Comparison of ENCODE assay signal across 1 cellular context in genomic region chr5:159403906-159404641, GRCh38.
A peak's percentile ranks its signal among the peaks of the same experiment; 100 is the strongest.
TF ChIP-seq lines count a peak whose summit lies in the region.

No MANE protein-coding gene starts in this region.

TF ChIP-seq in HEK293, 187 proteins besides CTCF, POLR2A, EP300 and RAD21 (continued from another document):
- TF ChIP-seq PBX3 (CRISPR knock-in tag; IDR thresholded peaks at IDR 0.05) (no peak), ZNF473 (tag by site-specific recombination; IDR thresholded peaks at IDR 0.05) (no peak), ZNF423 (tag by site-specific recombination; IDR thresholded peaks at IDR 0.05) (peak; percentile 77; the same call in 1 of the 2 replicates), ZNF416 (tag by site-specific recombination; IDR thresholded peaks at IDR 0.05) (no peak), ZNF560 (tag by site-specific recombination; IDR thresholded peaks at IDR 0.05; ENCODE audit: borderline replicate concordance) (no peak), ZNF24 (tag by site-specific recombination; IDR thresholded peaks at IDR 0.05) (no peak), ZNF510 (tag by site-specific recombination; IDR thresholded peaks at IDR 0.05; ENCODE audit: insufficient replicate concordance) (no peak), ZNF555 (tag by site-specific recombination; conservative IDR thresholded peaks at IDR 0.05) (no peak), ZNF501 (tag by site-specific recombination; IDR thresholded peaks at IDR 0.05) (peak; percentile 41; the same call in 1 of the 2 replicates), ZNF248 (tag by site-specific recombination; IDR thresholded peaks at IDR 0.05) (no peak), ZNF341 (tag by site-specific recombination; IDR thresholded peaks at IDR 0.05; ENCODE audit: low read depth) (no peak; the same call in 1 of the 2 replicates), ZNF2 (tag by site-specific recombination; IDR thresholded peaks at IDR 0.05) (no peak), ZSCAN23 (tag by site-specific recombination; IDR thresholded peaks at IDR 0.05) (peak; percentile 13; the same call in 1 of the 2 replicates), ZNF623 (tag by site-specific recombination; IDR thresholded peaks at IDR 0.05) (no peak), GLIS2 (tag by site-specific recombination; IDR thresholded peaks at IDR 0.05) (peak; percentile 63), ZNF768 (tag by site-specific recombination; IDR thresholded peaks at IDR 0.05) (no peak), ZNF133 (tag by site-specific recombination; IDR thresholded peaks at IDR 0.05) (no peak), ZNF529 (tag by site-specific recombination; IDR thresholded peaks at IDR 0.05; ENCODE audit: insufficient replicate concordance) (no peak), KLF8 (tag by site-specific recombination; IDR thresholded peaks at IDR 0.05) (no peak; the same call in 1 of the 2 replicates), ZNF19 (tag by site-specific recombination; IDR thresholded peaks at IDR 0.05; ENCODE audit: low read depth) (no peak), ZNF792 (tag by site-specific recombination; IDR thresholded peaks at IDR 0.05) (no peak), TRIM28 (IDR thresholded peaks at IDR 0.05; ENCODE audit: borderline replicate concordance, low read length) (0 out of 2 replicates have a peak, but pooled peaks have one; percentile 14), ZEB2 (tag by site-specific recombination; IDR thresholded peaks at IDR 0.05) (0 out of 2 replicates have a peak, but pooled peaks have one; percentile 17), HOXD13 (CRISPR knock-in tag; IDR thresholded peaks at IDR 0.05; ENCODE audit: borderline replicate concordance) (no peak), ZNF184 (tag by site-specific recombination; IDR thresholded peaks at IDR 0.05) (0 out of 2 replicates have a peak, but pooled peaks have one; percentile 40), KLF10 (tag by site-specific recombination; IDR thresholded peaks at IDR 0.05) (peak; percentile 25; the same call in 1 of the 2 replicates), ZNF600 (tag by site-specific recombination; IDR thresholded peaks at IDR 0.05) (no peak), ZNF621 (tag by site-specific recombination; IDR thresholded peaks at IDR 0.05) (no peak), GLIS1 (tag by site-specific recombination; IDR thresholded peaks at IDR 0.05) (peak; percentile 50; the same call in 1 of the 2 replicates), ZNF148 (tag by site-specific recombination; IDR thresholded peaks at IDR 0.05; ENCODE audit: borderline replicate concordance) (no peak), REPIN1 (tag by site-specific recombination; IDR thresholded peaks at IDR 0.05; ENCODE audit: low read depth) (0 out of 2 replicates have a peak, but pooled peaks have one; percentile 14), ZNF214 (tag by site-specific recombination; IDR thresholded peaks at IDR 0.05; ENCODE audit: borderline replicate concordance) (no peak), ZNF596 (tag by site-specific recombination; IDR thresholded peaks at IDR 0.05) (no peak), ZNF274 (IDR thresholded peaks at IDR 0.05; ENCODE audit: low read length) (no peak), ZNF274 (tag by site-specific recombination; IDR thresholded peaks at IDR 0.05; ENCODE audit: borderline replicate concordance) (no peak), BCL11A (tag by site-specific recombination; IDR thresholded peaks at IDR 0.05; ENCODE audit: low read depth) (peak; percentile 32; the same call in 1 of the 2 replicates), ZNF366 (tag by site-specific recombination; conservative IDR thresholded peaks at IDR 0.05) (0 out of 2 replicates have a peak, but pooled peaks have one; percentile 46), FEZF1 (tag by site-specific recombination; IDR thresholded peaks at IDR 0.05) (peak; percentile 84), ZIC2 (tag by site-specific recombination; IDR thresholded peaks at IDR 0.05) (peak; percentile 63), SP7 (tag by site-specific recombination; IDR thresholded peaks at IDR 0.05) (peak; percentile 79), ZNF837 (tag by site-specific recombination; IDR thresholded peaks at IDR 0.05) (no peak), ZBTB21 (tag by site-specific recombination; IDR thresholded peaks at IDR 0.05) (no peak), ZNF701 (tag by site-specific recombination; IDR thresholded peaks at IDR 0.05) (no peak), ZNF664 (tag by site-specific recombination; IDR thresholded peaks at IDR 0.05) (no peak), ZNF202 (tag by site-specific recombination; IDR thresholded peaks at IDR 0.05; ENCODE audit: borderline replicate concordance) (no peak)
- TF ChIP-seq, protein P1, sequence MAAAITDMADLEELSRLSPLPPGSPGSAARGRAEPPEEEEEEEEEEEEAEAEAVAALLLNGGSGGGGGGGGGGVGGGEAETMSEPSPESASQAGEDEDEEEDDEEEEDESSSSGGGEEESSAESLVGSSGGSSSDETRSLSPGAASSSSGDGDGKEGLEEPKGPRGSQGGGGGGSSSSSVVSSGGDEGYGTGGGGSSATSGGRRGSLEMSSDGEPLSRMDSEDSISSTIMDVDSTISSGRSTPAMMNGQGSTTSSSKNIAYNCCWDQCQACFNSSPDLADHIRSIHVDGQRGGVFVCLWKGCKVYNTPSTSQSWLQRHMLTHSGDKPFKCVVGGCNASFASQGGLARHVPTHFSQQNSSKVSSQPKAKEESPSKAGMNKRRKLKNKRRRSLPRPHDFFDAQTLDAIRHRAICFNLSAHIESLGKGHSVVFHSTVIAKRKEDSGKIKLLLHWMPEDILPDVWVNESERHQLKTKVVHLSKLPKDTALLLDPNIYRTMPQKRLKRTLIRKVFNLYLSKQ (tag by site-specific recombination; IDR thresholded peaks at IDR 0.05; ENCODE audit: borderline replicate concordance), result no peak
- TF ChIP-seq, protein P2, sequence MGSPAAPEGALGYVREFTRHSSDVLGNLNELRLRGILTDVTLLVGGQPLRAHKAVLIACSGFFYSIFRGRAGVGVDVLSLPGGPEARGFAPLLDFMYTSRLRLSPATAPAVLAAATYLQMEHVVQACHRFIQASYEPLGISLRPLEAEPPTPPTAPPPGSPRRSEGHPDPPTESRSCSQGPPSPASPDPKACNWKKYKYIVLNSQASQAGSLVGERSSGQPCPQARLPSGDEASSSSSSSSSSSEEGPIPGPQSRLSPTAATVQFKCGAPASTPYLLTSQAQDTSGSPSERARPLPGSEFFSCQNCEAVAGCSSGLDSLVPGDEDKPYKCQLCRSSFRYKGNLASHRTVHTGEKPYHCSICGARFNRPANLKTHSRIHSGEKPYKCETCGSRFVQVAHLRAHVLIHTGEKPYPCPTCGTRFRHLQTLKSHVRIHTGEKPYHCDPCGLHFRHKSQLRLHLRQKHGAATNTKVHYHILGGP (tag by site-specific recombination; IDR thresholded peaks at IDR 0.05), result no peak
- TF ChIP-seq, protein P3, sequence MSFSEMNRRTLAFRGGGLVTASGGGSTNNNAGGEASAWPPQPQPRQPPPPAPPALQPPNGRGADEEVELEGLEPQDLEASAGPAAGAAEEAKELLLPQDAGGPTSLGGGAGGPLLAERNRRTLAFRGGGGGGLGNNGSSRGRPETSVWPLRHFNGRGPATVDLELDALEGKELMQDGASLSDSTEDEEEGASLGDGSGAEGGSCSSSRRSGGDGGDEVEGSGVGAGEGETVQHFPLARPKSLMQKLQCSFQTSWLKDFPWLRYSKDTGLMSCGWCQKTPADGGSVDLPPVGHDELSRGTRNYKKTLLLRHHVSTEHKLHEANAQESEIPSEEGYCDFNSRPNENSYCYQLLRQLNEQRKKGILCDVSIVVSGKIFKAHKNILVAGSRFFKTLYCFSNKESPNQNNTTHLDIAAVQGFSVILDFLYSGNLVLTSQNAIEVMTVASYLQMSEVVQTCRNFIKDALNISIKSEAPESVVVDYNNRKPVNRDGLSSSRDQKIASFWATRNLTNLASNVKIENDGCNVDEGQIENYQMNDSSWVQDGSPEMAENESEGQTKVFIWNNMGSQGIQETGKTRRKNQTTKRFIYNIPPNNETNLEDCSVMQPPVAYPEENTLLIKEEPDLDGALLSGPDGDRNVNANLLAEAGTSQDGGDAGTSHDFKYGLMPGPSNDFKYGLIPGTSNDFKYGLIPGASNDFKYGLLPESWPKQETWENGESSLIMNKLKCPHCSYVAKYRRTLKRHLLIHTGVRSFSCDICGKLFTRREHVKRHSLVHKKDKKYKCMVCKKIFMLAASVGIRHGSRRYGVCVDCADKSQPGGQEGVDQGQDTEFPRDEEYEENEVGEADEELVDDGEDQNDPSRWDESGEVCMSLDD (tag by site-specific recombination; IDR thresholded peaks at IDR 0.05), result no peak
- TF ChIP-seq, protein P4, sequence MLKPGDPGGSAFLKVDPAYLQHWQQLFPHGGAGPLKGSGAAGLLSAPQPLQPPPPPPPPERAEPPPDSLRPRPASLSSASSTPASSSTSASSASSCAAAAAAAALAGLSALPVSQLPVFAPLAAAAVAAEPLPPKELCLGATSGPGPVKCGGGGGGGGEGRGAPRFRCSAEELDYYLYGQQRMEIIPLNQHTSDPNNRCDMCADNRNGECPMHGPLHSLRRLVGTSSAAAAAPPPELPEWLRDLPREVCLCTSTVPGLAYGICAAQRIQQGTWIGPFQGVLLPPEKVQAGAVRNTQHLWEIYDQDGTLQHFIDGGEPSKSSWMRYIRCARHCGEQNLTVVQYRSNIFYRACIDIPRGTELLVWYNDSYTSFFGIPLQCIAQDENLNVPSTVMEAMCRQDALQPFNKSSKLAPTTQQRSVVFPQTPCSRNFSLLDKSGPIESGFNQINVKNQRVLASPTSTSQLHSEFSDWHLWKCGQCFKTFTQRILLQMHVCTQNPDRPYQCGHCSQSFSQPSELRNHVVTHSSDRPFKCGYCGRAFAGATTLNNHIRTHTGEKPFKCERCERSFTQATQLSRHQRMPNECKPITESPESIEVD (tag by site-specific recombination; IDR thresholded peaks at IDR 0.05), result peak; percentile 76
